ENCODE assay signal across 2 cellular contexts in the genomic region with DNA sequence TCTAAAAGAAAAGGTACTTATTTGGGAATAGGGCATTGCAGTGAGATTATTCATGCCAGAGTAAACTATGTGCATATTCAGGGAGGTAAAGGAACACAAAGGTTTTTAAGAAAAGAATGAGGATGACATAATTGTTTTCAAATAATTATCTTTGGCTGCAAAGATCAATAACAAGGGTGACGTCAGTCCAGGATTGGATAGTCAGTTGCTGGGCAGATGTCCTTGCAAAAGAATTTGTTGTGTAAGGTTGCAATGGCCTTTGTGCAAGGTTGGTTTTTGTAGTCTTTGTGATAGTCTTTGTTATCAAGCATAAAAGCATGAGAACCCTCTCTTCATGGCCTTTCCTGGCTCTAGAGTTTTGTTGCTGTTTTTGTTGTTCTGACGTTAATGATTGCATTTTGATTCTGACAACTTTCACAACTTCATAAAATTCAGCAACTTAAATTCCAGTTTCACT.
TF ChIP-seq lines count a peak whose summit lies in the region.

No MANE protein-coding gene starts in this region.

TF ChIP-seq in SK-N-SH, 30 proteins besides CTCF, POLR2A, EP300 and RAD21:
- TF ChIP-seq TCF12 (IDR thresholded peaks at IDR 0.05): no peak
- TF ChIP-seq YY1 (IDR thresholded peaks at IDR 0.05; ENCODE audit: low read depth): no peak
- TF ChIP-seq, protein P1, sequence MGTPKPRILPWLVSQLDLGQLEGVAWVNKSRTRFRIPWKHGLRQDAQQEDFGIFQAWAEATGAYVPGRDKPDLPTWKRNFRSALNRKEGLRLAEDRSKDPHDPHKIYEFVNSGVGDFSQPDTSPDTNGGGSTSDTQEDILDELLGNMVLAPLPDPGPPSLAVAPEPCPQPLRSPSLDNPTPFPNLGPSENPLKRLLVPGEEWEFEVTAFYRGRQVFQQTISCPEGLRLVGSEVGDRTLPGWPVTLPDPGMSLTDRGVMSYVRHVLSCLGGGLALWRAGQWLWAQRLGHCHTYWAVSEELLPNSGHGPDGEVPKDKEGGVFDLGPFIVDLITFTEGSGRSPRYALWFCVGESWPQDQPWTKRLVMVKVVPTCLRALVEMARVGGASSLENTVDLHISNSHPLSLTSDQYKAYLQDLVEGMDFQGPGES (IDR thresholded peaks at IDR 0.05; ENCODE audit: low read depth, low read length): no peak
- TF ChIP-seq EZH2phosphoT487 (IDR thresholded peaks at IDR 0.05; ENCODE audit: borderline replicate concordance, low read depth): no peak
- TF ChIP-seq, protein P2, sequence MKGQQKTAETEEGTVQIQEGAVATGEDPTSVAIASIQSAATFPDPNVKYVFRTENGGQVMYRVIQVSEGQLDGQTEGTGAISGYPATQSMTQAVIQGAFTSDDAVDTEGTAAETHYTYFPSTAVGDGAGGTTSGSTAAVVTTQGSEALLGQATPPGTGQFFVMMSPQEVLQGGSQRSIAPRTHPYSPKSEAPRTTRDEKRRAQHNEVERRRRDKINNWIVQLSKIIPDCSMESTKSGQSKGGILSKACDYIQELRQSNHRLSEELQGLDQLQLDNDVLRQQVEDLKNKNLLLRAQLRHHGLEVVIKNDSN (IDR thresholded peaks at IDR 0.05; ENCODE audit: borderline replicate concordance, low read depth): no peak
- TF ChIP-seq NRF1 (IDR thresholded peaks at IDR 0.05; ENCODE audit: low read depth, low read length): no peak
- no peak for TF ChIP-seq ELF1 (IDR thresholded peaks at IDR 0.05)
- TF ChIP-seq RFX5 (IDR thresholded peaks at IDR 0.05; ENCODE audit: low read length): peak; percentile 66; the same call in 1 of the 2 replicates

TF ChIP-seq in SK-N-SH treated with all-trans-retinoic acid at 6 μM for 48 hours, 23 proteins besides CTCF, POLR2A, EP300 and RAD21:
- TF ChIP-seq TCF4 (CRISPR knock-in tag; IDR thresholded peaks at IDR 0.05; ENCODE audit: borderline replicate concordance) (no peak), OSR1 (CRISPR knock-in tag; IDR thresholded peaks at IDR 0.05) (no peak), SNAI2 (CRISPR knock-in tag; IDR thresholded peaks at IDR 0.05) (no peak), ISL1 (CRISPR knock-in tag; IDR thresholded peaks at IDR 0.05) (no peak), ZNF565 (CRISPR knock-in tag; conservative IDR thresholded peaks at IDR 0.05; ENCODE audit: low read depth) (no peak), ZFP30 (CRISPR knock-in tag; IDR thresholded peaks at IDR 0.05) (no peak), BACH2 (CRISPR knock-in tag; IDR thresholded peaks at IDR 0.05; ENCODE audit: borderline replicate concordance) (no peak), ZNF70 (CRISPR knock-in tag; IDR thresholded peaks at IDR 0.05) (no peak), ZNF8 (CRISPR knock-in tag; IDR thresholded peaks at IDR 0.05) (no peak), ZFP3 (CRISPR knock-in tag; IDR thresholded peaks at IDR 0.05) (no peak), GLIS3 (CRISPR knock-in tag; IDR thresholded peaks at IDR 0.05) (no peak), RARB (CRISPR knock-in tag; IDR thresholded peaks at IDR 0.05) (no peak), CSDC2 (CRISPR knock-in tag; IDR thresholded peaks at IDR 0.05) (no peak), PPARA (CRISPR knock-in tag; IDR thresholded peaks at IDR 0.05; ENCODE audit: borderline replicate concordance) (no peak), ESRRG (CRISPR knock-in tag; IDR thresholded peaks at IDR 0.05) (no peak)
- TF ChIP-seq, protein P3, sequence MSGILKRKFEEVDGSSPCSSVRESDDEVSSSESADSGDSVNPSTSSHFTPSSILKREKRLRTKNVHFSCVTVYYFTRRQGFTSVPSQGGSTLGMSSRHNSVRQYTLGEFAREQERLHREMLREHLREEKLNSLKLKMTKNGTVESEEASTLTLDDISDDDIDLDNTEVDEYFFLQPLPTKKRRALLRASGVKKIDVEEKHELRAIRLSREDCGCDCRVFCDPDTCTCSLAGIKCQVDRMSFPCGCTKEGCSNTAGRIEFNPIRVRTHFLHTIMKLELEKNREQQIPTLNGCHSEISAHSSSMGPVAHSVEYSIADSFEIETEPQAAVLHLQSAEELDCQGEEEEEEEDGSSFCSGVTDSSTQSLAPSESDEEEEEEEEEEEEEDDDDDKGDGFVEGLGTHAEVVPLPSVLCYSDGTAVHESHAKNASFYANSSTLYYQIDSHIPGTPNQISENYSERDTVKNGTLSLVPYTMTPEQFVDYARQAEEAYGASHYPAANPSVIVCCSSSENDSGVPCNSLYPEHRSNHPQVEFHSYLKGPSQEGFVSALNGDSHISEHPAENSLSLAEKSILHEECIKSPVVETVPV (CRISPR knock-in tag; IDR thresholded peaks at IDR 0.05): no peak
- TF ChIP-seq, protein P4, sequence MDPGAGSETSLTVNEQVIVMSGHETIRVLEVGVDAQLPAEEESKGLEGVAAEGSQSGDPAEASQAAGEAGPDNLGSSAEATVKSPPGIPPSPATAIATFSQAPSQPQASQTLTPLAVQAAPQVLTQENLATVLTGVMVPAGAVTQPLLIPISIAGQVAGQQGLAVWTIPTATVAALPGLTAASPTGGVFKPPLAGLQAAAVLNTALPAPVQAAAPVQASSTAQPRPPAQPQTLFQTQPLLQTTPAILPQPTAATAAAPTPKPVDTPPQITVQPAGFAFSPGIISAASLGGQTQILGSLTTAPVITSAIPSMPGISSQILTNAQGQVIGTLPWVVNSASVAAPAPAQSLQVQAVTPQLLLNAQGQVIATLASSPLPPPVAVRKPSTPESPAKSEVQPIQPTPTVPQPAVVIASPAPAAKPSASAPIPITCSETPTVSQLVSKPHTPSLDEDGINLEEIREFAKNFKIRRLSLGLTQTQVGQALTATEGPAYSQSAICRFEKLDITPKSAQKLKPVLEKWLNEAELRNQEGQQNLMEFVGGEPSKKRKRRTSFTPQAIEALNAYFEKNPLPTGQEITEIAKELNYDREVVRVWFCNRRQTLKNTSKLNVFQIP (CRISPR knock-in tag; IDR thresholded peaks at IDR 0.05; ENCODE audit: borderline replicate concordance, low read depth): no peak
- TF ChIP-seq, protein P5, sequence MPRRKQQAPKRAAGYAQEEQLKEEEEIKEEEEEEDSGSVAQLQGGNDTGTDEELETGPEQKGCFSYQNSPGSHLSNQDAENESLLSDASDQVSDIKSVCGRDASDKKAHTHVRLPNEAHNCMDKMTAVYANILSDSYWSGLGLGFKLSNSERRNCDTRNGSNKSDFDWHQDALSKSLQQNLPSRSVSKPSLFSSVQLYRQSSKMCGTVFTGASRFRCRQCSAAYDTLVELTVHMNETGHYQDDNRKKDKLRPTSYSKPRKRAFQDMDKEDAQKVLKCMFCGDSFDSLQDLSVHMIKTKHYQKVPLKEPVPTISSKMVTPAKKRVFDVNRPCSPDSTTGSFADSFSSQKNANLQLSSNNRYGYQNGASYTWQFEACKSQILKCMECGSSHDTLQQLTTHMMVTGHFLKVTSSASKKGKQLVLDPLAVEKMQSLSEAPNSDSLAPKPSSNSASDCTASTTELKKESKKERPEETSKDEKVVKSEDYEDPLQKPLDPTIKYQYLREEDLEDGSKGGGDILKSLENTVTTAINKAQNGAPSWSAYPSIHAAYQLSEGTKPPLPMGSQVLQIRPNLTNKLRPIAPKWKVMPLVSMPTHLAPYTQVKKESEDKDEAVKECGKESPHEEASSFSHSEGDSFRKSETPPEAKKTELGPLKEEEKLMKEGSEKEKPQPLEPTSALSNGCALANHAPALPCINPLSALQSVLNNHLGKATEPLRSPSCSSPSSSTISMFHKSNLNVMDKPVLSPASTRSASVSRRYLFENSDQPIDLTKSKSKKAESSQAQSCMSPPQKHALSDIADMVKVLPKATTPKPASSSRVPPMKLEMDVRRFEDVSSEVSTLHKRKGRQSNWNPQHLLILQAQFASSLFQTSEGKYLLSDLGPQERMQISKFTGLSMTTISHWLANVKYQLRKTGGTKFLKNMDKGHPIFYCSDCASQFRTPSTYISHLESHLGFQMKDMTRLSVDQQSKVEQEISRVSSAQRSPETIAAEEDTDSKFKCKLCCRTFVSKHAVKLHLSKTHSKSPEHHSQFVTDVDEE (CRISPR knock-in tag; IDR thresholded peaks at IDR 0.05): no peak
- TF ChIP-seq, protein P6, sequence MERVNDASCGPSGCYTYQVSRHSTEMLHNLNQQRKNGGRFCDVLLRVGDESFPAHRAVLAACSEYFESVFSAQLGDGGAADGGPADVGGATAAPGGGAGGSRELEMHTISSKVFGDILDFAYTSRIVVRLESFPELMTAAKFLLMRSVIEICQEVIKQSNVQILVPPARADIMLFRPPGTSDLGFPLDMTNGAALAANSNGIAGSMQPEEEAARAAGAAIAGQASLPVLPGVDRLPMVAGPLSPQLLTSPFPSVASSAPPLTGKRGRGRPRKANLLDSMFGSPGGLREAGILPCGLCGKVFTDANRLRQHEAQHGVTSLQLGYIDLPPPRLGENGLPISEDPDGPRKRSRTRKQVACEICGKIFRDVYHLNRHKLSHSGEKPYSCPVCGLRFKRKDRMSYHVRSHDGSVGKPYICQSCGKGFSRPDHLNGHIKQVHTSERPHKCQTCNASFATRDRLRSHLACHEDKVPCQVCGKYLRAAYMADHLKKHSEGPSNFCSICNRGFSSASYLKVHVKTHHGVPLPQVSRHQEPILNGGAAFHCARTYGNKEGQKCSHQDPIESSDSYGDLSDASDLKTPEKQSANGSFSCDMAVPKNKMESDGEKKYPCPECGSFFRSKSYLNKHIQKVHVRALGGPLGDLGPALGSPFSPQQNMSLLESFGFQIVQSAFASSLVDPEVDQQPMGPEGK (CRISPR knock-in tag; IDR thresholded peaks at IDR 0.05; ENCODE audit: borderline replicate concordance): no peak
- TF ChIP-seq, protein P7, sequence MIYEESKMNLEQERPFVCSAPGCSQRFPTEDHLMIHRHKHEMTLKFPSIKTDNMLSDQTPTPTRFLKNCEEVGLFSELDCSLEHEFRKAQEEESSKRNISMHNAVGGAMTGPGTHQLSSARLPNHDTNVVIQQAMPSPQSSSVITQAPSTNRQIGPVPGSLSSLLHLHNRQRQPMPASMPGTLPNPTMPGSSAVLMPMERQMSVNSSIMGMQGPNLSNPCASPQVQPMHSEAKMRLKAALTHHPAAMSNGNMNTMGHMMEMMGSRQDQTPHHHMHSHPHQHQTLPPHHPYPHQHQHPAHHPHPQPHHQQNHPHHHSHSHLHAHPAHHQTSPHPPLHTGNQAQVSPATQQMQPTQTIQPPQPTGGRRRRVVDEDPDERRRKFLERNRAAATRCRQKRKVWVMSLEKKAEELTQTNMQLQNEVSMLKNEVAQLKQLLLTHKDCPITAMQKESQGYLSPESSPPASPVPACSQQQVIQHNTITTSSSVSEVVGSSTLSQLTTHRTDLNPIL (CRISPR knock-in tag; IDR thresholded peaks at IDR 0.05; ENCODE audit: low read depth): no peak
